ENCODE assay signal across 15 cellular contexts in the genomic region with DNA sequence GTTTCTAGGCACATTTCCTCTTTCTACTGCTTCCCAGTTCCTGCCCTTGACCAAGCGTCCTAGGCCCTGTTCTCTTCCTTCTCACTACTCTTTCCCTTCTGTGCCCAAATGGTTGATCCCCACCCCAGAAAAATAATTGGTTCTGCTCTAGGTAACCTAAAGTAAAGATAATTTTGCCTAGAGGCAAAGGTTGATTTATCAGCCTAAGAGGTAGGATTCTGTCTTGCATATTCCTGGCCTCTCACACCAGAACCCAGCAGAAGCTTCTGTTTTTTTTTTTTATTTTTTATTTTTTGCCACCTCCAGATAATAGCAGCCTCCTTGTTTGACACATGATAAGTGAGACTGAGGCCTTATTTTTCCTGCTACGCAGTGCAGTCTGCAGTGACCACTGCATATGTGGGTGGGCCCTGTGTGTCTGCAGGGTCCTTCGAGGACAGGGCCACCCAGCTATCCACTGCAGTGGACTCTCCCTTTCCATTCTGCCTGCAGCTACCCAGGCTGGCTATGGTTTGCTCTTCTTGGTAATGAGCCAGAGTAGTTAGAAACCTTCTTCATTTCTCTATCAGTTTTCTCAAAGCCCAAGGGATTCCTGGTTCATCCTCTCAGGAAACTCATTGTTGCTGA. TPM values are rescaled to one million over a fixed set of nuclear protein-coding genes. Genes with fewer than 3 reads are reported as not detected.
DNase-seq lines count a peak whose midpoint lies in the region; ATAC-seq, FAIRE-seq and TF ChIP-seq lines count a peak whose summit lies in the region.
"Had no signal": no experiment of that assay in that cellular context is flagged by ENCODE, and none has a peak within 500 bp of the region (broad histone marks: within the 10 kb centered on the region; RNA-seq: fewer than 3 reads in every experiment).

No MANE protein-coding gene starts in this region.

- peak overlapping the region; percentile 97 for H4K91ac ChIP-seq in H1 (replicated peaks; ENCODE audit: insufficient read length, low read length)

- H3K4me1 Mint-ChIP-seq in naive thymus-derived CD4-positive, alpha-beta T cell = peaks cover 0 to 14% (median 0%) of the 10 kb centered on the region in 7 donors

- TF ChIP-seq CTCF in KMS-11 (conservative IDR thresholded peaks at IDR 0.05; ENCODE audit: low read depth, low read length) = no peak
- TF ChIP-seq CTCF in H1 (IDR thresholded peaks at IDR 0.05; ENCODE audit: control extremely low read depth in 1 of 3, insufficient read depth in 1 of 3, low read depth in 1 of 3, low read length in 3 of 3) = no peak

- peak overlapping the region; percentile 100 for H3K18ac ChIP-seq in H1 (ENCODE audit: extremely low read depth, low read length)

- H4K8ac ChIP-seq in H1 (ENCODE audit: extremely low read depth, insufficient read depth, low read length) = no peak overlapping the region; the same call in 1 of the 2 replicates

- DNase-seq in GM12891 (ENCODE audit: insufficient read length, low spot score) = no peak
- DNase-seq in H1 (ENCODE audit: low read depth in 1 of 2, low spot score in 2 of 2) = no peak
- no peak for DNase-seq in naive thymus-derived CD4-positive, alpha-beta T cell
- no peak for DNase-seq in urothelium cell line (ENCODE audit: low spot score)
- no peak for DNase-seq in effector memory CD4-positive, alpha-beta T cell
- DNase-seq in NCI-H446 (lab: John Stamatoyannopoulos, UW) = no peak
- DNase-seq: activated gamma-delta T cell treated with Interleukin-2 at 50 U/mL for 16 hours, MG63, NCI-H2029, NCI-H524 treated with DMSO at 0.1 percent for 48 hours had no signal

- no peaks in the 10 kb centered on the region for H3K79me2 ChIP-seq in KMS-11 (ENCODE audit: insufficient read depth, low read depth)
- H3K79me2 ChIP-seq in H1 (ENCODE audit: control insufficient read depth in 1 of 2, insufficient read depth in 2 of 2, low read length in 2 of 2) = peaks cover 0 to 6% of the 10 kb centered on the region in 2 experiments; a peak in 1 of 4 replicates

- H3K9ac ChIP-seq in KMS-11 = no peak overlapping the region
- peak overlapping the region in 3 of 4 experiments; percentile 48 to 63 (median 61); a peak in 6 of 7 replicates for H3K9ac ChIP-seq in H1 (replicated peaks in 1 of 4; ENCODE audit: extremely low read depth in 1 of 4, low read depth in 3 of 4, low read length in 3 of 4)

- no peaks in the 10 kb centered on the region for H3K9me3 ChIP-seq in H1 (ENCODE audit: insufficient read depth in 2 of 2, low read depth in 1 of 2, low read length in 1 of 2)
- H3K9me3 ChIP-seq in naive thymus-derived CD4-positive, alpha-beta T cell (ENCODE audit: control insufficient read depth in 2 of 3, low read length in 3 of 3) = no peaks in the 10 kb centered on the region
- H3K9me3 ChIP-seq in effector memory CD4-positive, alpha-beta T cell (ENCODE audit: control insufficient read depth, low read length) = no peaks in the 10 kb centered on the region
- H3K9me3 ChIP-seq: heart right ventricle, MG63 had no signal

- H3K36me3 Mint-ChIP-seq in naive thymus-derived CD4-positive, alpha-beta T cell = no peaks in the 10 kb centered on the region

- H3K9me3 Mint-ChIP-seq in naive thymus-derived CD4-positive, alpha-beta T cell = no peaks in the 10 kb centered on the region
- H3K9me3 Mint-ChIP-seq: central memory CD8-positive, alpha-beta T cell had no signal

- H3K14ac ChIP-seq in H1 (ENCODE audit: insufficient read length) = peak overlapping the region; percentile 38

- H4K5ac ChIP-seq in H1 (ENCODE audit: insufficient read length, low read depth, low read length) = peak overlapping the region; percentile 90

- H2BK120ac ChIP-seq in H1 (replicated peaks; ENCODE audit: low read depth, low read length) = peak overlapping the region; percentile 91

- no peak overlapping the region for H3K23ac ChIP-seq in H1 (ENCODE audit: insufficient read length)

- TF ChIP-seq POLR2A in GM12891 (IDR thresholded peaks at IDR 0.05; ENCODE audit: low read depth, low read length) (no peak), H1 (IDR thresholded peaks at IDR 0.05; ENCODE audit: control extremely low read depth in 1 of 2, low read depth in 2 of 2, low read length in 2 of 2) (no peak)

- H2AFZ ChIP-seq in KMS-11 (ENCODE audit: low read depth) = no peak overlapping the region
- H2AFZ ChIP-seq in H1 (ENCODE audit: low read length) = no peak overlapping the region

- peak overlapping the region; percentile 21; the same call in 1 of the 2 replicates for H2BK15ac ChIP-seq in H1 (ENCODE audit: low read length)

- POLR2A ChIA-PET in H1 (lab: Charles Lee; ENCODE audit: partially characterized antibody) = interaction anchor here (1.0 to 3.6 kb wide), 15 partner anchors 10 to 75 kb away, joined by 3 to 43 read pairs (median 6); no protein-coding TSS in a partner anchor
- POLR2A ChIA-PET in naive thymus-derived CD4-positive, alpha-beta T cell (lab: Charles Lee) = no interaction called here

- no peak overlapping the region for H3K4me3 ChIP-seq in KMS-11 (IDR thresholded peaks at IDR 0.05; ENCODE audit: insufficient read depth, low read depth, low read length)
- peak overlapping the region in 2 of 4 experiments; percentile 0 to 25; a peak in 2 of 8 replicates for H3K4me3 ChIP-seq in H1 (ENCODE audit: extremely low read depth in 1 of 4, insufficient read depth in 2 of 4, low read depth in 3 of 4, low read length in 4 of 4)
- no peak overlapping the region for H3K4me3 ChIP-seq in naive thymus-derived CD4-positive, alpha-beta T cell (ENCODE audit: low read length)
- H3K4me3 ChIP-seq in effector memory CD4-positive, alpha-beta T cell (ENCODE audit: insufficient read depth, low read depth, low read length, poor library complexity, severe bottlenecking) = no peak overlapping the region
- H3K4me3 ChIP-seq: heart right ventricle had no signal

- H3K4me3 Mint-ChIP-seq in naive thymus-derived CD4-positive, alpha-beta T cell = no peak overlapping the region
- H3K4me3 Mint-ChIP-seq: central memory CD8-positive, alpha-beta T cell had no signal

- peak overlapping the region; percentile 100 for H2BK5ac ChIP-seq in H1 (ENCODE audit: low read depth, low read length)

- CTCF ChIA-PET in H1 (lab: Charles Lee; ENCODE audit: partially characterized antibody) = interaction anchor here (0.8 to 4.8 kb wide), 13 partner anchors 10 to 81 kb away, joined by 3 to 23 read pairs (median 5); no protein-coding TSS in a partner anchor
- CTCF ChIA-PET in naive thymus-derived CD4-positive, alpha-beta T cell (lab: Charles Lee) = no interaction called here

- peak overlapping the region; percentile 98 for H2BK20ac ChIP-seq in H1 (ENCODE audit: low read length)

- H3K36me3 ChIP-seq in KMS-11 (ENCODE audit: insufficient read depth) (no peaks in the 10 kb centered on the region), H1 (ENCODE audit: control insufficient read depth in 2 of 4, insufficient read depth in 4 of 4, low read length in 3 of 4) (peaks cover 0 to 16% (median 1%) of the 10 kb centered on the region in 4 experiments; a peak in 3 of 8 replicates)
- no peaks in the 10 kb centered on the region for H3K36me3 ChIP-seq in naive thymus-derived CD4-positive, alpha-beta T cell (ENCODE audit: control insufficient read depth in 2 of 3, insufficient read depth in 3 of 3, low read length in 3 of 3)
- H3K36me3 ChIP-seq in effector memory CD4-positive, alpha-beta T cell (ENCODE audit: control insufficient read depth, insufficient read depth, low read length) = no peaks in the 10 kb centered on the region
- H3K36me3 ChIP-seq: heart right ventricle, MG63 had no signal

- no peak for TF ChIP-seq EP300 in H1 (IDR thresholded peaks at IDR 0.05; ENCODE audit: borderline replicate concordance in 1 of 2, low read depth in 2 of 2, low read length in 2 of 2)

- H3K27ac ChIP-seq in KMS-11 = no peak overlapping the region
- peak overlapping the region; percentile 92 for H3K27ac ChIP-seq in H1 (ENCODE audit: low read depth, low read length)
- no peak overlapping the region for H3K27ac ChIP-seq in naive thymus-derived CD4-positive, alpha-beta T cell (ENCODE audit: low read depth, low read length)
- H3K27ac ChIP-seq in effector memory CD4-positive, alpha-beta T cell (ENCODE audit: insufficient read depth, low read length, poor library complexity, severe bottlenecking) = no peak overlapping the region

- peak overlapping the region; percentile 54 for H3K4ac ChIP-seq in H1 (replicated peaks; ENCODE audit: insufficient read length, low read depth, low read length)

- intact Hi-C loops in naive thymus-derived CD4-positive, alpha-beta T cell (cut with micrococcal nuclease) = no loop called here

- 75% methylated on average over 3 of the region's 3 CpGs; no CpG with 5 or more reads in 1 of the 2 experiments for WGBS in H1 (ENCODE audit: extremely low coverage in 1 of 2, insufficient coverage in 1 of 2, insufficient read length in 1 of 2, insufficient replicate concordance in 2 of 2, low coverage in 1 of 2, low lambda C conversion rate in 2 of 2, missing lambda C conversion rate in 1 of 2), 2 experiments

- peak overlapping the region; percentile 99 for H2AK5ac ChIP-seq in H1 (ENCODE audit: low read depth, low read length)

- H3K27me3 Mint-ChIP-seq in naive thymus-derived CD4-positive, alpha-beta T cell = peaks cover 0 to 23% (median 12%) of the 10 kb centered on the region in 5 donors

- H3K4me1 ChIP-seq in KMS-11 (ENCODE audit: low read depth, poor library complexity, severe bottlenecking) (peaks cover 17% of the 10 kb centered on the region), H1 (replicated peaks in 1 of 4; ENCODE audit: control insufficient read depth in 3 of 4, insufficient read depth in 4 of 4, low read length in 3 of 4) (peaks cover 11 to 28% (median 16%) of the 10 kb centered on the region in 4 experiments)
- no peaks in the 10 kb centered on the region for H3K4me1 ChIP-seq in naive thymus-derived CD4-positive, alpha-beta T cell (ENCODE audit: control insufficient read depth in 2 of 2, insufficient read depth in 2 of 2, low read length in 2 of 2)
- H3K4me1 ChIP-seq in effector memory CD4-positive, alpha-beta T cell (ENCODE audit: control insufficient read depth, insufficient read depth, low read length, poor library complexity, severe bottlenecking) = no peaks in the 10 kb centered on the region

- H3K27me3 ChIP-seq in KMS-11 (ENCODE audit: insufficient read depth, low read depth) = peaks cover 3% of the 10 kb centered on the region; the same call in 1 of the 2 replicates
- H3K27me3 ChIP-seq in H1 (replicated peaks in 1 of 4; ENCODE audit: control insufficient read depth in 3 of 4, extremely low read depth in 1 of 4, insufficient read depth in 3 of 4, low read length in 3 of 4) = no peaks in the 10 kb centered on the region
- H3K27me3 ChIP-seq in naive thymus-derived CD4-positive, alpha-beta T cell (ENCODE audit: control insufficient read depth in 2 of 2, insufficient read depth in 2 of 2, low read length in 2 of 2) = no peaks in the 10 kb centered on the region
- no peaks in the 10 kb centered on the region for H3K27me3 ChIP-seq in effector memory CD4-positive, alpha-beta T cell (replicated peaks; ENCODE audit: control insufficient read depth, insufficient read depth, low read length, poor library complexity, severe bottlenecking)
- H3K27me3 ChIP-seq: MG63 had no signal

- H3K79me1 ChIP-seq in H1 (ENCODE audit: low read depth, low read length) = 0 out of 2 replicates have a peak, but pooled peaks cover 2% of the 10 kb centered on the region

- H4K20me1 ChIP-seq in KMS-11 (ENCODE audit: insufficient read depth) (no peaks in the 10 kb centered on the region), H1 (replicated peaks in 1 of 2; ENCODE audit: control insufficient read depth in 1 of 2, insufficient read depth in 2 of 2, low read length in 2 of 2) (no peaks in the 10 kb centered on the region)

- FAIRE-seq in GM12891 (lab: Jason Lieb, UNC) (no peak), H1 (lab: Jason Lieb, UNC) (no peak), urothelium cell line (lab: Jason Lieb, UNC) (no peak)

- H3K23me2 ChIP-seq in H1 (ENCODE audit: low read depth, low read length) = peaks cover 4% of the 10 kb centered on the region; the same call in 1 of the 2 replicates

- H3K4me2 ChIP-seq in KMS-11 = peak overlapping the region; percentile 72; the same call in 1 of the 2 replicates
- peak overlapping the region; percentile 54 to 66 for H3K4me2 ChIP-seq in H1 (ENCODE audit: insufficient read depth in 1 of 2, low read depth in 2 of 2, low read length in 2 of 2)

- H3K27ac Mint-ChIP-seq in naive thymus-derived CD4-positive, alpha-beta T cell = no peak overlapping the region

- ATAC-seq in naive thymus-derived CD4-positive, alpha-beta T cell = peak; percentile 11
- no peak for ATAC-seq in HG02571 (IDR thresholded peaks at IDR 0.05; ENCODE audit: unreplicated experiment)
- ATAC-seq: Panc1 had no signal

- TF ChIP-seq RAD21 in H1 (IDR thresholded peaks at IDR 0.05 in 1 of 2, conservative IDR thresholded peaks at IDR 0.05 in 1 of 2; ENCODE audit: low read depth in 2 of 2, low read length in 2 of 2) = no peak

- H2BK12ac ChIP-seq in H1 (ENCODE audit: low read depth, low read length) = peak overlapping the region; percentile 99

- H3K56ac ChIP-seq in H1 (replicated peaks; ENCODE audit: insufficient read length, low read depth, low read length) = peak overlapping the region; percentile 77

RNA-seq across cellular contexts. Expression of a gene that starts 0.7 kb away (rescaled TPM):
- 0.64 TPM for polyA plus RNA-seq in GM12891 (2012; ENCODE audit: low read depth, missing spikeins)
- total RNA-seq in H1 (2021; fragmentation: NEBNext Ultra II Directional; extraction: Animal tissue kit (Norgen Biotek cat#: 25700)) = 55.5 and 57.2 TPM in 2 replicates
- polyA plus RNA-seq in H1 (2011; rRNA removed) = 75.0 and 99.6 TPM in 2 replicates
- 70.3 TPM for polyA plus RNA-seq in H1 (2011; cell fraction: cytosol; rRNA removed)
- 39.1 TPM for polyA plus RNA-seq in H1 (2011; cell fraction: nucleus; rRNA removed)
- polyA plus RNA-seq in H1 (2012, experiment 1 of 2) = 46.5 to 58.4 TPM (median 54.3 TPM) in 4 replicates
- polyA plus RNA-seq in H1 (2012, experiment 2 of 2) = 39.4 TPM
- 51.2 TPM for polyA plus RNA-seq in H1 (2013, experiment 1 of 2)
- 48.0 TPM for polyA plus RNA-seq in H1 (2013, experiment 2 of 2)
- polyA minus RNA-seq in H1 (2011; rRNA and poly(A)+ RNA removed) = 68.1 and 68.2 TPM in 2 replicates
- 15.8 TPM for polyA minus RNA-seq in H1 (2011; cell fraction: cytosol; rRNA and poly(A)+ RNA removed)
- polyA minus RNA-seq in H1 (2011; cell fraction: nucleus; rRNA and poly(A)+ RNA removed) = 28.2 TPM
- 1 to 10 TPM; 1.6 to 6.4 (median 5.3) TPM for total RNA-seq in naive thymus-derived CD4-positive, alpha-beta T cell
- polyA plus RNA-seq in naive thymus-derived CD4-positive, alpha-beta T cell = under 1 TPM; 0.27 to 0.49 TPM

RNA-seq across cellular contexts. Expression of a gene that starts 37.8 kb away (rescaled TPM):
- polyA plus RNA-seq in GM12891 (2012; ENCODE audit: low read depth, missing spikeins) = 0.31 TPM
- 6.9 and 7.8 TPM in 2 replicates for total RNA-seq in H1 (2021; fragmentation: NEBNext Ultra II Directional; extraction: Animal tissue kit (Norgen Biotek cat#: 25700))
- polyA plus RNA-seq in H1 (2011; rRNA removed) = 8.5 and 16.1 TPM in 2 replicates
- polyA plus RNA-seq in H1 (2011; cell fraction: cytosol; rRNA removed) = 4.8 TPM
- 18.6 TPM for polyA plus RNA-seq in H1 (2011; cell fraction: nucleus; rRNA removed)
- polyA plus RNA-seq in H1 (2012, experiment 1 of 2) = 10.7 to 21.5 TPM (median 18.7 TPM) in 4 replicates
- 19.3 TPM for polyA plus RNA-seq in H1 (2012, experiment 2 of 2)
- polyA plus RNA-seq in H1 (2013, experiment 1 of 2) = 11.1 TPM
- polyA plus RNA-seq in H1 (2013, experiment 2 of 2) = 10.2 TPM
- polyA minus RNA-seq in H1 (2011; rRNA and poly(A)+ RNA removed) = 5.6 and 13.9 TPM in 2 replicates
- polyA minus RNA-seq in H1 (2011; cell fraction: cytosol; rRNA and poly(A)+ RNA removed) = 5.6 TPM
- polyA minus RNA-seq in H1 (2011; cell fraction: nucleus; rRNA and poly(A)+ RNA removed) = 7.6 TPM
- 1 to 10 TPM in 1 of 5 experiments, under 1 TPM in 1, not detected in 3; 0.40 to 2.0 TPM for total RNA-seq in naive thymus-derived CD4-positive, alpha-beta T cell
- polyA plus RNA-seq in naive thymus-derived CD4-positive, alpha-beta T cell = under 1 TPM; 0.63 to 0.66 TPM
- total RNA-seq: heart right ventricle had no signal
- polyA plus RNA-seq: heart right ventricle had no signal
